In genomic region chr15:75335705-75336355, GRCh38 we compare ENCODE assay signal across 1 cellular context.
TF ChIP-seq lines count a peak whose summit lies in the region.

Gene COMMD4, plus strand, starts transcription at chr15:75336063. Its CDS starts 27 bp downstream, at chr15:75336090.

TF ChIP-seq in K562, 482 proteins besides CTCF, POLR2A, EP300 and RAD21 (continued from another document and continues in another):
- no peak for TF ChIP-seq HOMEZ (CRISPR knock-in tag; IDR thresholded peaks at IDR 0.05)
- peak; percentile 42; the same call in 1 of the 2 replicates for TF ChIP-seq HDAC8 (tag; IDR thresholded peaks at IDR 0.05)
- peak; percentile 77 for TF ChIP-seq ZNF766 (CRISPR knock-in tag; conservative IDR thresholded peaks at IDR 0.05)
- peak; percentile 42 for TF ChIP-seq SMAD1 (IDR thresholded peaks at IDR 0.05; ENCODE audit: low read depth, low read length, partially characterized antibody)
- no peak for TF ChIP-seq ZNF146 (CRISPR knock-in tag; IDR thresholded peaks at IDR 0.05; ENCODE audit: unreplicated experiment)
- TF ChIP-seq STAT5A (IDR thresholded peaks at IDR 0.05; ENCODE audit: borderline replicate concordance, low read length), result no peak
- no peak for TF ChIP-seq MECOM (CRISPR knock-in tag; IDR thresholded peaks at IDR 0.05)
- no peak for TF ChIP-seq STAT5B (CRISPR knock-in tag; IDR thresholded peaks at IDR 0.05)
- TF ChIP-seq ATF6 (CRISPR knock-in tag; IDR thresholded peaks at IDR 0.05), result no peak
- no peak for TF ChIP-seq SLC30A9 (CRISPR knock-in tag; IDR thresholded peaks at IDR 0.05)
- peak; percentile 98 for TF ChIP-seq CBFA2T2 (conservative IDR thresholded peaks at IDR 0.05)
- no peak for TF ChIP-seq ATF3 (IDR thresholded peaks at IDR 0.05)
- TF ChIP-seq ATF3 (CRISPR knock-in tag; conservative IDR thresholded peaks at IDR 0.05), result 0 out of 2 replicates have a peak, but pooled peaks have one; percentile 45
- TF ChIP-seq CXXC5 (CRISPR knock-in tag; IDR thresholded peaks at IDR 0.05), result peak; percentile 75
- TF ChIP-seq CEBPZ (IDR thresholded peaks at IDR 0.05; ENCODE audit: borderline replicate concordance, low read depth, low read length), result no peak
- TF ChIP-seq MCM2 (IDR thresholded peaks at IDR 0.05; ENCODE audit: low read depth), result no peak
- no peak; a peak in 1 of 4 replicates for TF ChIP-seq ZNF639 (CRISPR knock-in tag; conservative IDR thresholded peaks at IDR 0.05 in 1 of 2, IDR thresholded peaks at IDR 0.05 in 1 of 2)
- TF ChIP-seq SUPT5H (IDR thresholded peaks at IDR 0.05), result peak; percentile 76
- no peak for TF ChIP-seq TRIM25 (IDR thresholded peaks at IDR 0.05; ENCODE audit: borderline replicate concordance)
- no peak for TF ChIP-seq ZBTB12 (CRISPR knock-in tag; IDR thresholded peaks at IDR 0.05)
- TF ChIP-seq E2F4 (CRISPR knock-in tag; IDR thresholded peaks at IDR 0.05; ENCODE audit: low read depth), result no peak
- no peak for TF ChIP-seq ZNF77 (CRISPR knock-in tag; IDR thresholded peaks at IDR 0.05)
- no peak for TF ChIP-seq ZNF253 (CRISPR knock-in tag; conservative IDR thresholded peaks at IDR 0.05)
- peak; percentile 54 to 83; a peak in 3 of 4 replicates for TF ChIP-seq TEAD1 (CRISPR knock-in tag; IDR thresholded peaks at IDR 0.05)
- peak; percentile 98 for TF ChIP-seq USF1 (CRISPR knock-in tag; IDR thresholded peaks at IDR 0.05)
- TF ChIP-seq ZNF644 (tag; IDR thresholded peaks at IDR 0.05; ENCODE audit: low read depth), result 0 out of 2 replicates have a peak, but pooled peaks have one; percentile 70
- TF ChIP-seq CUX1 (CRISPR knock-in tag; IDR thresholded peaks at IDR 0.05), result no peak
- TF ChIP-seq FOXK2 (conservative IDR thresholded peaks at IDR 0.05 in 1 of 2, IDR thresholded peaks at IDR 0.05 in 1 of 2; ENCODE audit: low read depth in 2 of 2), result peak; percentile 62 to 87; a peak in 3 of 4 replicates
- TF ChIP-seq ZZZ3 (IDR thresholded peaks at IDR 0.05), result peak; percentile 62; the same call in 1 of the 2 replicates
- TF ChIP-seq PHB2 (IDR thresholded peaks at IDR 0.05; ENCODE audit: low read depth), result no peak
- no peak for TF ChIP-seq POU5F1 (IDR thresholded peaks at IDR 0.05; ENCODE audit: borderline replicate concordance, low read depth, low read length, partially characterized antibody)
- no peak for TF ChIP-seq ZNF583 (CRISPR knock-in tag; IDR thresholded peaks at IDR 0.05)
- no peak for TF ChIP-seq SRSF3 (IDR thresholded peaks at IDR 0.05; ENCODE audit: insufficient read depth, low read length)
- no peak for TF ChIP-seq PTTG1 (tag; IDR thresholded peaks at IDR 0.05; ENCODE audit: low read depth)
- no peak for TF ChIP-seq ZNF444 (CRISPR knock-in tag; IDR thresholded peaks at IDR 0.05)
